ENCODE assay signal across 22 cellular contexts in genomic region chr7:159056722-159057121, GRCh38.
DNase-seq lines count a peak whose midpoint lies in the region; ATAC-seq, FAIRE-seq and TF ChIP-seq lines count a peak whose summit lies in the region.
"Had no signal": no experiment of that assay in that cellular context is flagged by ENCODE, and none has a peak within 500 bp of the region (broad histone marks: within the 10 kb centered on the region; RNA-seq: fewer than 3 reads in every experiment).

No MANE protein-coding gene starts in this region.

- peaks cover 23 to 58% of the 10 kb centered on the region in 2 experiments; a peak in 4 of 5 replicates for H3K27me3 ChIP-seq in K562 (ENCODE audit: control insufficient read depth in 2 of 2, insufficient read depth in 2 of 2, low read length in 2 of 2)
- H3K27me3 ChIP-seq in esophagus squamous epithelium = peaks cover 0 to 4% (median 0%) of the 10 kb centered on the region in 4 donors
- no peaks in the 10 kb centered on the region for H3K27me3 ChIP-seq in uterus
- H3K27me3 ChIP-seq: MG63 had no signal

- CTCF ChIA-PET in K562 (lab: Yijun Ruan, JAX; ENCODE audit: low intra/inter-chr PET ratio) = no interaction called here

- TF ChIP-seq EP300 in K562 (IDR thresholded peaks at IDR 0.05; ENCODE audit: low read length) = no peak

- H2AFZ ChIP-seq in K562 (ENCODE audit: low read depth, low read length) = no peak overlapping the region

- peaks cover 4% of the 10 kb centered on the region for H3K9me3 Mint-ChIP-seq in progenitor cell of endocrine pancreas (ENCODE audit: low read depth)
- H3K9me3 Mint-ChIP-seq in activated naive CD8-positive, alpha-beta T cell treated with anti-CD3 and anti-CD28 coated beads, Interleukin-2, amount 50 U/mL, for 24 hours = peaks cover 6% of the 10 kb centered on the region

- H3K9me1 ChIP-seq in K562 (ENCODE audit: control insufficient read depth, insufficient read depth, low read length) = no peaks in the 10 kb centered on the region

- H3K36me3 Mint-ChIP-seq in progenitor cell of endocrine pancreas (ENCODE audit: insufficient read depth) = no peaks in the 10 kb centered on the region
- H3K36me3 Mint-ChIP-seq in activated naive CD8-positive, alpha-beta T cell treated with anti-CD3 and anti-CD28 coated beads, Interleukin-2, amount 50 U/mL, for 24 hours (ENCODE audit: low read depth) = no peaks in the 10 kb centered on the region

- DNase-seq in NCI-H2227 (lab: John Stamatoyannopoulos, UW; ENCODE audit: unreplicated experiment) (peak; percentile 45), K562 (ENCODE audit: extremely low read depth in 1 of 4, low spot score in 3 of 4) (no peak), progenitor cell of endocrine pancreas (ENCODE audit: low spot score, unreplicated experiment) (no peak), esophagus squamous epithelium (lab: John Stamatoyannopoulos, UW) (no peak), RKO (ENCODE audit: low spot score) (no peak), uterus (no peak)
- no peak for DNase-seq in activated naive CD8-positive, alpha-beta T cell treated with anti-CD3 and anti-CD28 coated beads, Interleukin-2, amount 50 U/mL, for 24 hours
- DNase-seq: AML-193, HFFc6, IMR-90, Kasumi-1, MG63, NCI-H1048, NCI-H1436 treated with DMSO at 0.1 percent for 48 hours, NCI-H2081, OCI-M1, RPMI8226, SHP77 treated with DMSO at 0.1 percent for 48 hours had no signal

- no peak overlapping the region for H3K4me3 Mint-ChIP-seq in progenitor cell of endocrine pancreas (ENCODE audit: low read depth)
- H3K4me3 Mint-ChIP-seq in activated naive CD8-positive, alpha-beta T cell treated with anti-CD3 and anti-CD28 coated beads, Interleukin-2, amount 50 U/mL, for 24 hours = no peak overlapping the region
- H3K4me3 Mint-ChIP-seq: HFFc6 had no signal

- 0% methylated on average over 5 of the region's 5 CpGs for WGBS in K562 (ENCODE audit: insufficient coverage, low coverage, missing lambda C conversion rate)
- WGBS in esophagus squamous epithelium, 2 donors = 65 to 80% methylated on average over 5 of the region's 5 CpGs

- peak; percentile 75 for ATAC-seq in K562
- no peak for ATAC-seq in activated naive CD8-positive, alpha-beta T cell treated with anti-CD3 and anti-CD28 coated beads, Interleukin-2, amount 50 U/mL, for 24 hours

- POLR2A ChIA-PET in K562 (lab: Yijun Ruan, JAX) = interaction anchor here (0.6 to 3.6 kb wide), 8 partner anchors 8 to 399 kb away, joined by 3 to 11 read pairs (median 3); no protein-coding TSS in a partner anchor

- no peak overlapping the region for H3K4me2 ChIP-seq in K562 (ENCODE audit: insufficient read depth, low read length)

- H3K27ac ChIP-seq in KOPT-K1 (ENCODE audit: low read depth, low read length, poor library complexity, severe bottlenecking) (peak overlapping the region; percentile 100), K562 (ENCODE audit: extremely low read depth, low read depth, low read length) (no peak overlapping the region), esophagus squamous epithelium (no peak overlapping the region), uterus (no peak overlapping the region)
- H3K27ac ChIP-seq: C4-2B had no signal

- TF ChIP-seq POLR2A in K562 (conservative IDR thresholded peaks at IDR 0.05) (no peak), esophagus squamous epithelium (IDR thresholded peaks at IDR 0.05) (no peak), uterus (IDR thresholded peaks at IDR 0.05) (no peak)

- no peak overlapping the region for H3K4me3 ChIP-seq in K562
- no peak overlapping the region for H3K4me3 ChIP-seq in esophagus squamous epithelium
- no peak overlapping the region for H3K4me3 ChIP-seq in uterus
- H3K4me3 ChIP-seq: MG63 had no signal

- no peaks in the 10 kb centered on the region for H3K4me1 Mint-ChIP-seq in progenitor cell of endocrine pancreas (ENCODE audit: low read depth)
- peaks cover 4% of the 10 kb centered on the region for H3K4me1 Mint-ChIP-seq in activated naive CD8-positive, alpha-beta T cell treated with anti-CD3 and anti-CD28 coated beads, Interleukin-2, amount 50 U/mL, for 24 hours

- no peaks in the 10 kb centered on the region for H3K79me2 ChIP-seq in K562 (ENCODE audit: control insufficient read depth, insufficient read depth, low read length)

- H3K9me3 ChIP-seq in KOPT-K1 (ENCODE audit: insufficient read depth, low read length, poor library complexity, severe bottlenecking) = peaks cover 9% of the 10 kb centered on the region
- no peaks in the 10 kb centered on the region for H3K9me3 ChIP-seq in K562 (replicated peaks; ENCODE audit: control insufficient read depth, insufficient read depth, low read depth, low read length)
- no peaks in the 10 kb centered on the region for H3K9me3 ChIP-seq in esophagus squamous epithelium
- H3K9me3 ChIP-seq in uterus = no peaks in the 10 kb centered on the region
- H3K9me3 ChIP-seq: MG63 had no signal

- intact Hi-C loops in K562 (cut with micrococcal nuclease) = no loop called here
- intact Hi-C loops in esophagus squamous epithelium (cut with DNase I) = no loop called here
- intact Hi-C loops in uterus (cut with DNase I; ENCODE audit: low total_unique reads) = no loop called here

- no peak overlapping the region for H3K9ac ChIP-seq in K562 (ENCODE audit: insufficient read depth in 1 of 2, low read depth in 2 of 2, low read length in 2 of 2)

- H4K20me1 ChIP-seq in K562 (replicated peaks; ENCODE audit: control insufficient read depth, insufficient read depth, low read length) = no peaks in the 10 kb centered on the region

- no peak for FAIRE-seq in K562 (lab: Jason Lieb, UNC)
- FAIRE-seq: D721Med, G401.6 had no signal

- peak overlapping the region; percentile 30 for H3K27ac Mint-ChIP-seq in progenitor cell of endocrine pancreas
- H3K27ac Mint-ChIP-seq in activated naive CD8-positive, alpha-beta T cell treated with anti-CD3 and anti-CD28 coated beads, Interleukin-2, amount 50 U/mL, for 24 hours = no peak overlapping the region
- H3K27ac Mint-ChIP-seq: HFFc6 had no signal

- TF ChIP-seq RAD21 in K562 (CRISPR knock-in tag; conservative IDR thresholded peaks at IDR 0.05 in 1 of 2, IDR thresholded peaks at IDR 0.05 in 1 of 2) = no peak

- in situ Hi-C loops in K562 (cut with MboI) = no loop called here

- peak in 1 of 3 experiments; percentile 15; a peak in 1 of 6 replicates for TF ChIP-seq CTCF in K562 (IDR thresholded peaks at IDR 0.05 in 2 of 3, conservative IDR thresholded peaks at IDR 0.05 in 1 of 3; ENCODE audit: insufficient read depth in 2 of 3, low read depth in 1 of 3, low read length in 3 of 3)
- TF ChIP-seq CTCF in progenitor cell of endocrine pancreas (IDR thresholded peaks at IDR 0.05; ENCODE audit: unreplicated experiment) = no peak
- no peak for TF ChIP-seq CTCF in esophagus squamous epithelium (IDR thresholded peaks at IDR 0.05)
- no peak for TF ChIP-seq CTCF in uterus (IDR thresholded peaks at IDR 0.05)

- H3K4me1 ChIP-seq in K562 (replicated peaks in 1 of 2; ENCODE audit: control insufficient read depth in 2 of 2, insufficient read depth in 2 of 2, low read length in 2 of 2) (peaks cover 0 to 2% of the 10 kb centered on the region in 2 experiments; a peak in 1 of 5 replicates), esophagus squamous epithelium (no peaks in the 10 kb centered on the region), uterus (no peaks in the 10 kb centered on the region)

- no TSS peak for BruUV-seq in K562 (replicated peaks; lab: Mats Ljungman, UMichigan)

- peaks cover 3% of the 10 kb centered on the region for H3K27me3 Mint-ChIP-seq in progenitor cell of endocrine pancreas
- H3K27me3 Mint-ChIP-seq in activated naive CD8-positive, alpha-beta T cell treated with anti-CD3 and anti-CD28 coated beads, Interleukin-2, amount 50 U/mL, for 24 hours = peaks cover 2% of the 10 kb centered on the region

- H3K36me3 ChIP-seq in KOPT-K1 (ENCODE audit: insufficient read depth, low read length) = peaks cover 59% of the 10 kb centered on the region
- no peaks in the 10 kb centered on the region for H3K36me3 ChIP-seq in K562 (ENCODE audit: control insufficient read depth, insufficient read depth, low read length)
- H3K36me3 ChIP-seq in esophagus squamous epithelium = no peaks in the 10 kb centered on the region
- no peaks in the 10 kb centered on the region for H3K36me3 ChIP-seq in uterus
- H3K36me3 ChIP-seq: MG63 had no signal

TF ChIP-seq in K562, 482 proteins besides CTCF, POLR2A, EP300 and RAD21:
- TF ChIP-seq MEIS2 (IDR thresholded peaks at IDR 0.05; ENCODE audit: partially characterized antibody) (peak; percentile 25), ZNF589 (CRISPR knock-in tag; IDR thresholded peaks at IDR 0.05; ENCODE audit: low read depth) (no peak)
